Comparison of ENCODE assay signal across 33 cellular contexts in genomic region chr7:139532636-139533035, GRCh38. TPM values are rescaled to one million over a fixed set of nuclear protein-coding genes. Genes with fewer than 3 reads are reported as not detected.
"Had no signal": no experiment of that assay in that cellular context is flagged by ENCODE, and none has a peak within 500 bp of the region (broad histone marks: within the 10 kb centered on the region; RNA-seq: fewer than 3 reads in every experiment).

No MANE protein-coding gene starts in this region.

- H3K27ac ChIP-seq: ascending aorta, cardiac muscle cell, WERI-Rb-1 had no signal

- FAIRE-seq: bronchial epithelial cell had no signal

- DNase-seq: activated CD4-positive, alpha-beta memory T cell treated with anti-CD3 and anti-CD28 coated beads, Interleukin-2, amount 10 ng/mL, durations not matched to agents 7 days and 5 days; activated CD4-positive, alpha-beta T cell treated with anti-CD3 and anti-CD28 coated beads for 1 hour; activated CD4-positive, alpha-beta T cell treated with anti-CD3 and anti-CD28 coated beads for 36 hours; activated CD4-positive, alpha-beta T cell treated with anti-CD3 and anti-CD28 coated beads for 48 hours; activated CD4-positive, alpha-beta T cell treated with anti-CD3 and anti-CD28 coated beads, Interleukin-2, amount 10 ng/mL, durations not matched to agents 7 days and 5 days; activated CD4-positive, alpha-beta T cell treated with anti-CD3 and anti-CD28 coated beads, Interleukin-2, amount 50 U/mL, for 48 hours; activated CD4-positive, CD25-positive, alpha-beta regulatory T cell; activated CD8-positive, alpha-beta memory T cell treated with anti-CD3 and anti-CD28 coated beads for 24 hours; activated CD8-positive, alpha-beta memory T cell treated with anti-CD3 and anti-CD28 coated beads, Interleukin-2, amount 10 ng/mL, durations not matched to agents 7 days and 5 days; activated CD8-positive, alpha-beta memory T cell treated with anti-CD3 and anti-CD28 coated beads, Interleukin-2, amount 50 U/mL, for 48 hours; activated CD8-positive, alpha-beta T cell treated with anti-CD3 and anti-CD28 coated beads, Interleukin-2, amount 10 ng/mL, durations not matched to agents 7 days and 5 days; activated effector memory CD4-positive, alpha-beta T cell treated with Interleukin-2 at 50 U/mL for 16 hours; activated gamma-delta T cell; activated naive CD4-positive, alpha-beta T cell treated with anti-CD3 and anti-CD28 coated beads, Interleukin-2, amount 10 ng/mL, durations not matched to agents 7 days and 5 days; activated naive CD4-positive, alpha-beta T cell treated with Interleukin-2 at 50 U/mL for 16 hours; activated naive CD8-positive, alpha-beta T cell treated with anti-CD3 and anti-CD28 coated beads, Interleukin-2, amount 10 ng/mL, durations not matched to agents 7 days and 5 days; activated naive CD8-positive, alpha-beta T cell treated with anti-CD3 and anti-CD28 coated beads, Interleukin-2, amount 50 U/mL, for 24 hours; activated T-cell treated with anti-CD3 and anti-CD28 coated beads, Interleukin-2, amount 50 U/mL, for 24 hours; activated T-cell treated with anti-CD3 and anti-CD28 coated beads, Interleukin-2, amount 50 U/mL, for 48 hours; amygdala; anterior cingulate cortex; central memory CD4-positive, alpha-beta T cell; T-helper 1 cell; T-helper 2 cell; T-helper 9 cell; WERI-Rb-1 had no signal

- H3K36me3 ChIP-seq: ascending aorta, cardiac muscle cell, WERI-Rb-1 had no signal

- ATAC-seq: activated CD4-positive, alpha-beta T cell treated with anti-CD3 and anti-CD28 coated beads for 36 hours; activated CD4-positive, CD25-positive, alpha-beta regulatory T cell treated with anti-CD3 and anti-CD28 coated beads, Interleukin-2, amount 50 U/mL, for 24 hours; activated CD8-positive, alpha-beta memory T cell treated with anti-CD3 and anti-CD28 coated beads, Interleukin-2, amount 10 ng/mL, durations not matched to agents 7 days and 5 days; activated CD8-positive, alpha-beta T cell treated with anti-CD3 and anti-CD28 coated beads, Interleukin-2, amount 10 ng/mL, durations not matched to agents 7 days and 5 days; activated naive CD8-positive, alpha-beta T cell treated with anti-CD3 and anti-CD28 coated beads, Interleukin-2, amount 50 U/mL, for 24 hours; WTC11 had no signal

- H3K4me1 ChIP-seq: ascending aorta had no signal

- H3K27me3 ChIP-seq: ascending aorta had no signal

- H3K9me3 ChIP-seq: ascending aorta had no signal

- H3K4me3 ChIP-seq: ascending aorta, cardiac muscle cell had no signal

RNA-seq across cellular contexts. Expression of gene CLEC2L, which starts 9.2 kb away (rescaled TPM):
- total RNA-seq: activated CD4-positive, alpha-beta memory T cell treated with anti-CD3 and anti-CD28 coated beads, Interleukin-2, amount 10 ng/mL, durations not matched to agents 7 days and 5 days; activated CD4-positive, alpha-beta T cell treated with anti-CD3 and anti-CD28 coated beads for 36 hours; activated CD4-positive, alpha-beta T cell treated with anti-CD3 and anti-CD28 coated beads, Interleukin-2, amount 10 ng/mL, durations not matched to agents 7 days and 5 days; activated CD8-positive, alpha-beta memory T cell treated with anti-CD3 and anti-CD28 coated beads, Interleukin-2, amount 10 ng/mL, durations not matched to agents 7 days and 5 days; activated CD8-positive, alpha-beta T cell treated with anti-CD3 and anti-CD28 coated beads, Interleukin-2, amount 10 ng/mL, durations not matched to agents 7 days and 5 days; activated naive CD8-positive, alpha-beta T cell treated with anti-CD3 and anti-CD28 coated beads, Interleukin-2, amount 10 ng/mL, durations not matched to agents 7 days and 5 days; activated T-helper 2 cell treated with anti-CD3 and anti-CD28 coated beads, Interferon-gamma antibody, Interleukin-2, Interleukin-4, amounts not matched to agents 10 μg/mL and 5 μg/mL and 100 μg/mL, durations not matched to agents 14 hours and 24 hours and 36 hours; ascending aorta; bronchial epithelial cell had no signal

RNA-seq across cellular contexts. Expression of gene KLRG2, which starts 49.2 kb away (rescaled TPM):
- total RNA-seq: activated CD4-positive, alpha-beta memory T cell treated with anti-CD3 and anti-CD28 coated beads, Interleukin-2, amount 10 ng/mL, durations not matched to agents 7 days and 5 days; activated CD4-positive, alpha-beta T cell treated with anti-CD3 and anti-CD28 coated beads, Interleukin-2, amount 10 ng/mL, durations not matched to agents 7 days and 5 days; activated CD8-positive, alpha-beta T cell treated with anti-CD3 and anti-CD28 coated beads, Interleukin-2, amount 10 ng/mL, durations not matched to agents 7 days and 5 days; activated naive CD8-positive, alpha-beta T cell treated with anti-CD3 and anti-CD28 coated beads, Interleukin-2, amount 10 ng/mL, durations not matched to agents 7 days and 5 days; ascending aorta; cardiac muscle cell; cerebellum had no signal
- polyA plus RNA-seq: cardiac muscle cell had no signal
